ENCODE assay signal across 17 cellular contexts in genomic region chr4:15833801-15834200, GRCh38. TPM values are rescaled to one million over a fixed set of nuclear protein-coding genes. Genes with fewer than 3 reads are reported as not detected.
DNase-seq lines count a peak whose midpoint lies in the region; ATAC-seq, FAIRE-seq and TF ChIP-seq lines count a peak whose summit lies in the region.
"Had no signal": no experiment of that assay in that cellular context is flagged by ENCODE, and none has a peak within 500 bp of the region (broad histone marks: within the 10 kb centered on the region; RNA-seq: fewer than 3 reads in every experiment).

No MANE protein-coding gene starts in this region.

- no peaks in the 10 kb centered on the region for H3K27me3 Mint-ChIP-seq in activated CD8-positive, alpha-beta memory T cell treated with anti-CD3 and anti-CD28 coated beads, Interleukin-2, amount 10 ng/mL, durations not matched to agents 7 days and 5 days

- DNase-seq in activated CD8-positive, alpha-beta memory T cell treated with anti-CD3 and anti-CD28 coated beads, Interleukin-2, amount 10 ng/mL, durations not matched to agents 7 days and 5 days: no peak
- no peak for DNase-seq in activated CD8-positive, alpha-beta memory T cell treated with anti-CD3 and anti-CD28 coated beads for 24 hours
- DNase-seq in bronchial epithelial cell (ENCODE audit: low read depth) (no peak), left ventricle myocardium inferior (no peak), thoracic aorta (ENCODE audit: low spot score) (no peak), amniotic stem cell (lab: John Stamatoyannopoulos, UW) (no peak)
- DNase-seq: MG63, NCI-H1105, NCI-H1694 treated with DMSO at 0.1 percent for 48 hours, NCI-H446 treated with DMSO at 0.1 percent for 48 hours, NCI-H748 treated with DMSO at 0.1 percent for 48 hours had no signal

- peaks cover 25% of the 10 kb centered on the region for H3K9me3 ChIP-seq in left ventricle myocardium inferior (replicated peaks)
- H3K9me3 ChIP-seq in thoracic aorta: peaks cover 7% of the 10 kb centered on the region
- H3K9me3 ChIP-seq: MG63 had no signal

- CTCF ChIA-PET in activated CD8-positive, alpha-beta memory T cell treated with anti-CD3 and anti-CD28 coated beads, Interleukin-2, amount 10 ng/mL, durations not matched to agents 7 days and 5 days (lab: Charles Lee): interaction anchor here (1.2 kb wide), 1 partner anchor 28 kb away, joined by 3 read pairs; no protein-coding TSS in a partner anchor

- FAIRE-seq in bronchial epithelial cell (lab: Jason Lieb, UNC): peak; percentile 40
- FAIRE-seq: H54 had no signal

- TF ChIP-seq CTCF in bronchial epithelial cell (IDR thresholded peaks at IDR 0.05; ENCODE audit: insufficient read depth, low read length, severe bottlenecking) (no peak), left ventricle myocardium inferior (IDR thresholded peaks at IDR 0.05; ENCODE audit: borderline replicate concordance) (no peak), thoracic aorta (IDR thresholded peaks at IDR 0.05) (no peak)

- no peaks in the 10 kb centered on the region for H3K27me3 ChIP-seq in bronchial epithelial cell (ENCODE audit: control insufficient read depth, insufficient read depth, low read length)
- no peaks in the 10 kb centered on the region for H3K27me3 ChIP-seq in left ventricle myocardium inferior (ENCODE audit: low read depth)
- no peaks in the 10 kb centered on the region for H3K27me3 ChIP-seq in thoracic aorta (replicated peaks; ENCODE audit: insufficient read depth)
- H3K27me3 ChIP-seq: MG63 had no signal

- H3K4me3 Mint-ChIP-seq in activated CD8-positive, alpha-beta memory T cell treated with anti-CD3 and anti-CD28 coated beads, Interleukin-2, amount 10 ng/mL, durations not matched to agents 7 days and 5 days: no peak overlapping the region

- peaks cover 15% of the 10 kb centered on the region for H3K4me1 Mint-ChIP-seq in activated CD8-positive, alpha-beta memory T cell treated with anti-CD3 and anti-CD28 coated beads, Interleukin-2, amount 10 ng/mL, durations not matched to agents 7 days and 5 days

- intact Hi-C loops in left ventricle myocardium inferior (cut with micrococcal nuclease): no loop called here

- no peak for ATAC-seq in activated CD8-positive, alpha-beta memory T cell treated with anti-CD3 and anti-CD28 coated beads, Interleukin-2, amount 10 ng/mL, durations not matched to agents 7 days and 5 days
- ATAC-seq in thoracic aorta (ENCODE audit: insufficient number of reproducible peaks, low FRiP score, low read depth) (no peak), HG02938 (IDR thresholded peaks at IDR 0.05; ENCODE audit: unreplicated experiment) (no peak), GM18907 (IDR thresholded peaks at IDR 0.05; ENCODE audit: unreplicated experiment) (no peak)
- ATAC-seq: Panc1 had no signal

- H3K4me3 ChIP-seq in bronchial epithelial cell (ENCODE audit: low read depth, low read length) (no peak overlapping the region), left ventricle myocardium inferior (no peak overlapping the region), thoracic aorta (no peak overlapping the region)
- H3K4me3 ChIP-seq: MG63 had no signal

- H3K36me3 Mint-ChIP-seq in activated CD8-positive, alpha-beta memory T cell treated with anti-CD3 and anti-CD28 coated beads, Interleukin-2, amount 10 ng/mL, durations not matched to agents 7 days and 5 days: peaks cover 91% of the 10 kb centered on the region

- H3K36me3 ChIP-seq in bronchial epithelial cell (ENCODE audit: control insufficient read depth, insufficient read depth, low read length): no peaks in the 10 kb centered on the region
- peaks cover 5% of the 10 kb centered on the region for H3K36me3 ChIP-seq in left ventricle myocardium inferior
- no peaks in the 10 kb centered on the region for H3K36me3 ChIP-seq in thoracic aorta
- H3K36me3 ChIP-seq: MG63 had no signal

- H3K4me1 ChIP-seq in left ventricle myocardium inferior: peaks cover 5% of the 10 kb centered on the region
- peaks cover 8 to 13% of the 10 kb centered on the region in 2 donors for H3K4me1 ChIP-seq in thoracic aorta (ENCODE audit: control insufficient read depth in 1 of 2, low read depth in 2 of 2)

- peak overlapping the region; percentile 61 for H3K27ac ChIP-seq in left ventricle myocardium inferior (replicated peaks)
- peak overlapping the region; percentile 41 to 46 for H3K27ac ChIP-seq in thoracic aorta
- H3K27ac ChIP-seq: KMS-11 had no signal

- no peaks in the 10 kb centered on the region for H3K9me3 Mint-ChIP-seq in activated CD8-positive, alpha-beta memory T cell treated with anti-CD3 and anti-CD28 coated beads, Interleukin-2, amount 10 ng/mL, durations not matched to agents 7 days and 5 days (ENCODE audit: low read depth)

- peak overlapping the region; percentile 0 for H3K27ac Mint-ChIP-seq in activated CD8-positive, alpha-beta memory T cell treated with anti-CD3 and anti-CD28 coated beads, Interleukin-2, amount 10 ng/mL, durations not matched to agents 7 days and 5 days

RNA-seq across cellular contexts. Expression of gene CD38, which starts 55.7 kb away (rescaled TPM):
- total RNA-seq in activated CD8-positive, alpha-beta memory T cell treated with anti-CD3 and anti-CD28 coated beads, Interleukin-2, amount 10 ng/mL, durations not matched to agents 7 days and 5 days: 100 to 1,000 TPM; 151 to 179 TPM
- total RNA-seq in bronchial epithelial cell: not detected in 2 replicates
- 1.5 TPM for total RNA-seq in left ventricle myocardium inferior
- 1 to 10 TPM; 3.2 to 7.8 TPM for total RNA-seq in thoracic aorta
- total RNA-seq: A172 had no signal

Comparison
In these comparisons a context has a peak if more than half of its experiments do, and no peak if none do; other contexts are left out.
1. RNA of gene CD38, which starts 55.7 kb away (total RNA-seq): 151 to 179 TPM in activated CD8-positive, alpha-beta memory T cell treated with anti-CD3 and anti-CD28 coated beads, Interleukin-2, amount 10 ng/mL, durations not matched to agents 7 days and 5 days; 3.2 to 7.8 TPM in thoracic aorta, 1.5 TPM in left ventricle myocardium inferior (single experiment) and not detected in bronchial epithelial cell; every median in the first group is over 10 times any median in the second.